ENCODE assay signal across 16 cellular contexts in genomic region chr4:8840816-8841455, GRCh38. TPM values are rescaled to one million over a fixed set of nuclear protein-coding genes. Genes with fewer than 3 reads are reported as not detected.
"Had no signal": no experiment of that assay in that cellular context is flagged by ENCODE, and none has a peak within 500 bp of the region (broad histone marks: within the 10 kb centered on the region; RNA-seq: fewer than 3 reads in every experiment).

No MANE protein-coding gene starts in this region.

- H3K36me3 ChIP-seq: cardiac muscle cell, colonic mucosa, gastroesophageal sphincter, uterus had no signal

- H3K4me3 Mint-ChIP-seq: activated naive CD8-positive, alpha-beta T cell treated with anti-CD3 and anti-CD28 coated beads, Interleukin-2, amount 50 U/mL, for 24 hours; activated T-cell treated with anti-CD3 and anti-CD28 coated beads, Interleukin-2, amount 50 U/mL, for 4 hours; naive B cell; stimulated activated memory B cell treated with anti-CD40 and anti-IgM and Interleukin-4, amounts not matched to agents 10 μg/mL and 1 μg/mL and 100 μg/mL, for 72 hours had no signal

- H3K4me1 ChIP-seq: colonic mucosa, gastroesophageal sphincter, parathyroid adenoma, uterus had no signal

- H3K79me2 ChIP-seq: parathyroid adenoma had no signal

- H3K27me3 Mint-ChIP-seq: stimulated activated memory B cell treated with anti-CD40 and anti-IgM and Interleukin-4, amounts not matched to agents 10 μg/mL and 1 μg/mL and 100 μg/mL, for 72 hours had no signal

- H2AFZ ChIP-seq: parathyroid adenoma had no signal

- DNase-seq: activated CD4-positive, CD25-positive, alpha-beta regulatory T cell; activated gamma-delta T cell treated with Interleukin-2 at 50 U/mL for 16 hours; activated naive CD8-positive, alpha-beta T cell treated with anti-CD3 and anti-CD28 coated beads, Interleukin-2, amount 50 U/mL, for 24 hours; activated T-cell treated with anti-CD3 and anti-CD28 coated beads, Interleukin-2, amount 50 U/mL, for 4 hours; colonic mucosa; effector memory CD4-positive, alpha-beta T cell; naive B cell; substantia nigra had no signal

- H3K4me3 ChIP-seq: cardiac muscle cell, colonic mucosa, gastroesophageal sphincter, smooth muscle cell, uterus had no signal

- H3K9me3 Mint-ChIP-seq: activated T-cell treated with anti-CD3 and anti-CD28 coated beads, Interleukin-2, amount 50 U/mL, for 4 hours had no signal

- ATAC-seq: activated naive CD8-positive, alpha-beta T cell treated with anti-CD3 and anti-CD28 coated beads, Interleukin-2, amount 50 U/mL, for 24 hours; activated T-cell treated with anti-CD3 and anti-CD28 coated beads, Interleukin-2, amount 50 U/mL, for 4 hours; gastroesophageal sphincter; stimulated activated memory B cell treated with anti-CD40 and anti-IgM and Interleukin-4, amounts not matched to agents 10 μg/mL and 1 μg/mL and 100 μg/mL, for 72 hours had no signal

- H3K4me1 Mint-ChIP-seq: activated naive CD8-positive, alpha-beta T cell treated with anti-CD3 and anti-CD28 coated beads, Interleukin-2, amount 50 U/mL, for 24 hours; naive B cell; stimulated activated memory B cell treated with anti-CD40 and anti-IgM and Interleukin-4, amounts not matched to agents 10 μg/mL and 1 μg/mL and 100 μg/mL, for 72 hours had no signal

- H3K27me3 ChIP-seq: colonic mucosa, uterus had no signal

- H3K27ac ChIP-seq: cardiac muscle cell, colonic mucosa, gastroesophageal sphincter, parathyroid adenoma, uterus had no signal

- H3K36me3 Mint-ChIP-seq: naive B cell; stimulated activated memory B cell treated with anti-CD40 and anti-IgM and Interleukin-4, amounts not matched to agents 10 μg/mL and 1 μg/mL and 100 μg/mL, for 72 hours had no signal

- H3K4me2 ChIP-seq: smooth muscle cell had no signal

- H3K9me3 ChIP-seq: colonic mucosa, uterus had no signal

- H3K27ac Mint-ChIP-seq: activated naive CD8-positive, alpha-beta T cell treated with anti-CD3 and anti-CD28 coated beads, Interleukin-2, amount 50 U/mL, for 24 hours; naive B cell; stimulated activated memory B cell treated with anti-CD40 and anti-IgM and Interleukin-4, amounts not matched to agents 10 μg/mL and 1 μg/mL and 100 μg/mL, for 72 hours had no signal

RNA-seq across cellular contexts. Expression of gene HMX1, which starts 30.7 kb away (rescaled TPM):
- total RNA-seq: activated T-cell treated with anti-CD3 and anti-CD28 coated beads, Interleukin-2, amount 50 U/mL, for 4 hours; cardiac muscle cell; colonic mucosa; epithelial cell of proximal tubule; gastroesophageal sphincter; kidney epithelial cell; smooth muscle cell had no signal
- polyA plus RNA-seq: smooth muscle cell had no signal
